ENCODE assay signal across 8 cellular contexts in genomic region chr9:71909887-71910601, GRCh38. TPM values are rescaled to one million over a fixed set of nuclear protein-coding genes. Genes with fewer than 3 reads are reported as not detected.
DNase-seq lines count a peak whose midpoint lies in the region; ATAC-seq and TF ChIP-seq lines count a peak whose summit lies in the region.

No MANE protein-coding gene starts in this region.

- peak overlapping the region; percentile 90 for H3K9ac ChIP-seq in MM.1S (ENCODE audit: low read length)

- H3K4me1 ChIP-seq in MM.1S (ENCODE audit: low read length) (peaks cover 8% of the 10 kb centered on the region), right lobe of liver (peaks cover 0 to 24% (median 9%) of the 10 kb centered on the region in 4 donors)

- H3K9me3 ChIP-seq in MM.1S (replicated peaks; ENCODE audit: insufficient read depth, low read length) (no peaks in the 10 kb centered on the region), right lobe of liver (no peaks in the 10 kb centered on the region)

- TF ChIP-seq POLR2A in right lobe of liver (IDR thresholded peaks at IDR 0.05) = no peak

- H3K27me3 ChIP-seq in MM.1S (replicated peaks; ENCODE audit: insufficient read depth, low read length) (no peaks in the 10 kb centered on the region), right lobe of liver (no peaks in the 10 kb centered on the region)

- intact Hi-C loops in right lobe of liver (cut with DNase I) = no loop called here

- H4K20me1 ChIP-seq in MM.1S (ENCODE audit: insufficient read depth, low read length) = peaks cover 8% of the 10 kb centered on the region; the same call in 1 of the 2 replicates

- H3F3A ChIP-seq in MM.1S (ENCODE audit: insufficient read depth, low read length) = peaks cover 11% of the 10 kb centered on the region

- ATAC-seq in GM21529 (IDR thresholded peaks at IDR 0.05; ENCODE audit: unreplicated experiment) (peak; percentile 12), right lobe of liver (peak; percentile 29 to 38 (median 33)), HG03159 (IDR thresholded peaks at IDR 0.05; ENCODE audit: unreplicated experiment) (no peak)

- H3K4me2 ChIP-seq in MM.1S (ENCODE audit: low read depth, low read length) = peak overlapping the region; percentile 73

- TF ChIP-seq CTCF in MM.1S (IDR thresholded peaks at IDR 0.05; ENCODE audit: low read length) (0 out of 2 replicates have a peak, but pooled peaks have one; percentile 10), right lobe of liver (IDR thresholded peaks at IDR 0.05) (no peak)

- DNase-seq in COR-L47 (lab: John Stamatoyannopoulos, UW) (peak; percentile 40), MM.1S (peak; percentile 45), right lobe of liver (peak; percentile 77 to 79 (median 78))
- DNase-seq in activated CD4-positive, alpha-beta T cell treated with anti-CD3 and anti-CD28 coated beads, Interleukin-2, amount 50 U/mL, for 1 hour = peak; percentile 10
- DNase-seq in effector CD8-positive, alpha-beta T cell (lab: John Stamatoyannopoulos, UW) = peak; percentile 14
- peak; percentile 30 to 33 for DNase-seq in stimulated activated CD4-positive, alpha-beta T cell treated with anti-CD3 and anti-CD28 coated beads, Interleukin-4, amount 100 ng/mL, for 48 hours (ENCODE audit: low read depth in 2 of 2)

- H3K4me3 ChIP-seq in MM.1S (ENCODE audit: low read length) = peak overlapping the region; percentile 87
- peak overlapping the region; percentile 90 to 97 (median 93) for H3K4me3 ChIP-seq in right lobe of liver

- H3K79me2 ChIP-seq in MM.1S (ENCODE audit: low read length) = peaks cover 94% of the 10 kb centered on the region

- peak overlapping the region; percentile 55 for H2AFZ ChIP-seq in MM.1S (ENCODE audit: low read length)

- H3K9me2 ChIP-seq in MM.1S (replicated peaks; ENCODE audit: insufficient read depth, low read length) = no peaks in the 10 kb centered on the region

- WGBS in right lobe of liver (ENCODE audit: insufficient coverage, low coverage, low lambda C conversion rate, missing lambda C conversion rate) = under 1% methylated on average over 26 of the region's 41 CpGs

- H3K27ac ChIP-seq in MM.1S (ENCODE audit: low read length) (peak overlapping the region; percentile 82), right lobe of liver (peak overlapping the region; percentile 82 to 94 (median 93))

- H3K36me3 ChIP-seq in MM.1S (replicated peaks; ENCODE audit: insufficient read depth, low read length) (0 out of 2 replicates have a peak, but pooled peaks cover 3% of the 10 kb centered on the region), right lobe of liver (no peaks in the 10 kb centered on the region)

RNA-seq across cellular contexts. Expression of gene ABHD17B, which starts 0.9 kb away (rescaled TPM):
- 10 to 100 TPM in 3 of 6 experiments, 1 to 10 TPM in 3; 8.4 to 13.1 (median 10.3) TPM for total RNA-seq in right lobe of liver

RNA-seq across cellular contexts. Expression of gene C9orf85, which starts 1.4 kb away (rescaled TPM):
- total RNA-seq in right lobe of liver = 1 to 10 TPM; 3.8 to 8.6 (median 6.3) TPM

Comparison
In these comparisons a context has a peak if more than half of its experiments do, and no peak if none do; other contexts are left out.
1. DNase-seq: peak in every context shown above with its lines; median percentile 78 in right lobe of liver; 45 in MM.1S; 40 in COR-L47; 32 in stimulated activated CD4-positive, alpha-beta T cell treated with anti-CD3 and anti-CD28 coated beads, Interleukin-4, amount 100 ng/mL, for 48 hours; 14 in effector CD8-positive, alpha-beta T cell; 10 in activated CD4-positive, alpha-beta T cell treated with anti-CD3 and anti-CD28 coated beads, Interleukin-2, amount 50 U/mL, for 1 hour.